In the genomic region with DNA sequence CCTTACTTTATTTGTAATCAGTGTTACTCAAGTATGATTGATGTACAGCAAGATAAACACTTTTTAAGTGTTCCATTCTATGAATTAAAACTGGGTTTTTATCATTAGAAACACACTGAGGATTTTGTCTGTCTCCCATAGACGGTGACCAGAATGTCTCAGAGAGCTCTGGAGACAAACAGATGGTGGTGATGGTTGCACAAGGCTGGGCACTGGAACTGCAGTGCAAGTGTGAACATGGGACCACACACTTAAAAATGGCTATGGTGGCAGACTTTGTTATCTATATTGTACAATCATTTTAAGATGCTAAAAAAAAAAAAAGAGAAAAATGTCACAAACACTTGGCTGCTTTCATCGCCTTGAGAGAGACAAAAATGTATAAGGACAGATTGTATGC, we compare ENCODE assay signal across 15 cellular contexts.
"Had no signal": no experiment of that assay in that cellular context is flagged by ENCODE, and none has a peak within 500 bp of the region (broad histone marks: within the 10 kb centered on the region; RNA-seq: fewer than 3 reads in every experiment).

No MANE protein-coding gene starts in this region.

- H3K4me3 ChIP-seq: adrenal gland, esophagus squamous epithelium, right lobe of liver, suprapubic skin had no signal

- ATAC-seq: right lobe of liver; stimulated activated naive CD8-positive, alpha-beta T cell treated with anti-CD3 and anti-CD28 coated beads, Interleukin-15, Interleukin-2, amounts not matched to agents 100 U/mL and 50 U/mL, for 24 hours; WTC11 had no signal

- H3K27me3 ChIP-seq: adrenal gland, esophagus squamous epithelium, right lobe of liver, suprapubic skin had no signal

- H3K9me3 ChIP-seq: adrenal gland, esophagus squamous epithelium, right lobe of liver, suprapubic skin had no signal

- H3K27ac Mint-ChIP-seq: activated CD4-positive, alpha-beta memory T cell treated with anti-CD3 and anti-CD28 coated beads, Interleukin-2, amount 10 ng/mL, durations not matched to agents 7 days and 5 days; activated naive CD4-positive, alpha-beta T cell treated with anti-CD3 and anti-CD28 coated beads, Interleukin-2, amount 50 U/mL, for 24 hours; WTC11 had no signal

- H3K36me3 Mint-ChIP-seq: activated naive CD4-positive, alpha-beta T cell treated with anti-CD3 and anti-CD28 coated beads, Interleukin-2, amount 50 U/mL, for 24 hours; WTC11 had no signal

- DNase-seq: activated CD4-positive, alpha-beta memory T cell treated with anti-CD3 and anti-CD28 coated beads, Interleukin-2, amount 10 ng/mL, durations not matched to agents 7 days and 5 days; activated CD4-positive, alpha-beta T cell treated with anti-CD3 and anti-CD28 coated beads for 4 hours; activated effector memory CD4-positive, alpha-beta T cell treated with anti-CD3 and anti-CD28 coated beads, Interleukin-2, amount 50 U/mL, for 16 hours; activated T-cell treated with anti-CD3 and anti-CD28 coated beads, Interleukin-2, amount 50 U/mL, for 48 hours; adrenal gland; esophagus squamous epithelium; hypothalamus; kidney glomerular epithelial cell; right lobe of liver; stimulated activated naive CD8-positive, alpha-beta T cell treated with anti-CD3 and anti-CD28 coated beads, Interleukin-15, Interleukin-2, amounts not matched to agents 100 U/mL and 50 U/mL, for 24 hours; T-helper 2 cell; trophoblast cell had no signal

- H3K27ac ChIP-seq: adrenal gland, esophagus squamous epithelium, right lobe of liver, suprapubic skin had no signal

- H3K4me3 Mint-ChIP-seq: activated CD4-positive, alpha-beta memory T cell treated with anti-CD3 and anti-CD28 coated beads, Interleukin-2, amount 10 ng/mL, durations not matched to agents 7 days and 5 days; activated naive CD4-positive, alpha-beta T cell treated with anti-CD3 and anti-CD28 coated beads, Interleukin-2, amount 50 U/mL, for 24 hours; WTC11 had no signal

- H3K36me3 ChIP-seq: adrenal gland, esophagus squamous epithelium, right lobe of liver, suprapubic skin had no signal

- H3K9me3 Mint-ChIP-seq: activated CD4-positive, alpha-beta memory T cell treated with anti-CD3 and anti-CD28 coated beads, Interleukin-2, amount 10 ng/mL, durations not matched to agents 7 days and 5 days; activated naive CD4-positive, alpha-beta T cell treated with anti-CD3 and anti-CD28 coated beads, Interleukin-2, amount 50 U/mL, for 24 hours had no signal

- H3K4me1 ChIP-seq: adrenal gland, esophagus squamous epithelium, right lobe of liver, suprapubic skin had no signal

- H3K4me1 Mint-ChIP-seq: activated CD4-positive, alpha-beta memory T cell treated with anti-CD3 and anti-CD28 coated beads, Interleukin-2, amount 10 ng/mL, durations not matched to agents 7 days and 5 days; activated naive CD4-positive, alpha-beta T cell treated with anti-CD3 and anti-CD28 coated beads, Interleukin-2, amount 50 U/mL, for 24 hours had no signal

- H3K27me3 Mint-ChIP-seq: activated CD4-positive, alpha-beta memory T cell treated with anti-CD3 and anti-CD28 coated beads, Interleukin-2, amount 10 ng/mL, durations not matched to agents 7 days and 5 days; activated naive CD4-positive, alpha-beta T cell treated with anti-CD3 and anti-CD28 coated beads, Interleukin-2, amount 50 U/mL, for 24 hours had no signal
